8 cellular contexts compared by ENCODE assay signal in the genomic region with DNA sequence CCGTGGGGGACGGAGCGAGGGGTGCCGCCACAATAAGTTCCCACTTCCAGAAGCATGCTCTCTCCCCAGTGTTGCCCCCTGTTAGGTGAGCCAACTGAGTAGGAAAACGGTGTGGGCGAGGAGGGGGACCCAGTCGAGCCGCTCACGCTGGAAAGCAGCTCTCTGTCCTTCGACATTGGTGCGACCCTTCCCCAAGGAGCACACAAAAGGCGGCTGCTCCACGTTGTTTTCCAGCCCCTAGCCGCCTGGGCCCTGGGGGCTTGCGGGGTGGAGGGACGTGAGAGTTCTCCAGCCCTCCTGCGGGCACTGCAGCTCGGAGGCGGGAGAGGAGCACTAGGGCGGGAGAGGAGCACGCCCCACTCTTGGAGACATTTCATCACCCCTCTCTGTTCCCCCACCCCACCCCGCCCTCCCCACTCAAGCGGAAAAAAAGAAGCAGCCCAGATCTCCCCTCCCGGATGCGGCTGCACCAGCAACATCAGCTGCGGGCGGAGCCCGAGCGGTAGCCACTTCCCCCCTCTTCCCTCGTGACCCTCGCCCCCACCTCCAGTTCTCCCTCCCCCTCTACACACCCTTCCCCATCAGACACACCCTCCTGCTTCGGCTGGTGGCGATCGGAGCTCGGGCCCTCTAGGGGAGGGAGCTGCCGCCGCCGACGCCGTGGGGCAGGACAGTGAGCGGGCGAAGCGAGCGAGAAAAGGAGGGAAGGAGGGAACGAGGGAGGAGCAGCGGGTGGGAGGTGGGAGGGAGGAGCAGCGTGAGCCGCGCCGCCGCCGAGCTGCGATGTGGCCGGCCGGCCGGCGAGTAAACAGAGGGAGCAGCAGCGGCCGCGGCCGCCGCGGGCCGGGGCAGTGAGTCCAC. TPM values are rescaled to one million over a fixed set of nuclear protein-coding genes. Genes with fewer than 3 reads are reported as not detected.
DNase-seq lines count a peak whose midpoint lies in the region; ATAC-seq and TF ChIP-seq lines count a peak whose summit lies in the region.

A gene (plus strand): TSS at position 755 of the 861 bp plus-strand sequence. CDS start 157 bp downstream, outside the sequence.

- H3K4me3 ChIP-seq in mucosa of rectum (ENCODE audit: low read length in 2 of 2), result peak within 1 kb of the TSS; percentile 60 to 77

- peaks cover 35% of the 10 kb centered on the region for H3K4me1 Mint-ChIP-seq in CD4-positive, alpha-beta T cell (ENCODE audit: low read depth)

- peaks cover 32% of the 10 kb centered on the region for H3K36me3 Mint-ChIP-seq in CD4-positive, alpha-beta T cell (ENCODE audit: low read depth)

- peak; percentile 51 to 81 (median 75) for DNase-seq in CD4-positive, alpha-beta T cell
- DNase-seq in OCI-M1 (lab: John Stamatoyannopoulos, UW), result peak; percentile 92
- DNase-seq in activated T-cell treated with anti-CD3 and anti-CD28 coated beads for 24 hours (ENCODE audit: low read depth), result peak; percentile 68
- peak; percentile 87 for DNase-seq in erythroblast (lab: John Stamatoyannopoulos, UW)
- peak; percentile 74 for DNase-seq in stimulated activated CD8-positive, alpha-beta memory T cell treated with anti-CD3 and anti-CD28 coated beads, Interleukin-4, amount 100 ng/mL, for 24 hours (ENCODE audit: low read depth)

- peak; percentile 35 for TF ChIP-seq POLR2A in erythroblast (IDR thresholded peaks at IDR 0.05; ENCODE audit: low read length)

- peaks cover 0 to 3% of the 10 kb centered on the region in 2 donors for H3K4me1 ChIP-seq in mucosa of rectum (ENCODE audit: control insufficient read depth in 2 of 2, insufficient read depth in 2 of 2, low read length in 2 of 2)

- peak within 1 kb of the TSS; percentile 47 to 60 for H3K9ac ChIP-seq in mucosa of rectum (ENCODE audit: low read depth in 1 of 2, low read length in 2 of 2)

- no peaks in the 10 kb centered on the region for H3K36me3 ChIP-seq in mucosa of rectum (ENCODE audit: control insufficient read depth in 2 of 2, insufficient read depth in 2 of 2, low read length in 2 of 2)

- H3K9me3 Mint-ChIP-seq in CD4-positive, alpha-beta T cell, result no peaks in the 10 kb centered on the region

- peak; percentile 69 for ATAC-seq in CD4-positive, alpha-beta T cell (ENCODE audit: poor library complexity)
- ATAC-seq in GM19397 (IDR thresholded peaks at IDR 0.05; ENCODE audit: unreplicated experiment) (peak; percentile 78), HG03565 (IDR thresholded peaks at IDR 0.05; ENCODE audit: unreplicated experiment) (peak; percentile 45)

- intact Hi-C loops in CD4-positive, alpha-beta T cell (cut with DNase I, micrococcal nuclease), result loop anchor here in 1 of 2 experiments (5.0 kb wide), 1 partner anchor 37 kb away; no protein-coding TSS in a partner anchor

- H3K27ac Mint-ChIP-seq in CD4-positive, alpha-beta T cell, result peak within 1 kb of the TSS; percentile 99

- no peak for TF ChIP-seq CTCF in CD4-positive, alpha-beta T cell (IDR thresholded peaks at IDR 0.05)

- no peaks in the 10 kb centered on the region for H3K27me3 ChIP-seq in CD4-positive, alpha-beta T cell (ENCODE audit: control insufficient read depth, insufficient read depth, low read length)
- peaks cover 0 to 2% of the 10 kb centered on the region in 2 donors for H3K27me3 ChIP-seq in mucosa of rectum (ENCODE audit: control insufficient read depth in 2 of 2, insufficient read depth in 2 of 2, low read length in 2 of 2)

- CTCF ChIA-PET in CD4-positive, alpha-beta T cell (lab: Charles Lee), result interaction anchor here (0.7 to 2.1 kb wide), 5 partner anchors 23 to 106 kb away, joined by 3 to 7 read pairs (median 3); no protein-coding TSS in a partner anchor

- POLR2A ChIA-PET in CD4-positive, alpha-beta T cell (lab: Charles Lee), result interaction anchor here (0.6 to 5.6 kb wide), 15 partner anchors 9 to 1296 kb away, joined by 3 to 117 read pairs (median 4); a partner anchor contains a TSS

- H3K9me3 ChIP-seq in CD4-positive, alpha-beta T cell (ENCODE audit: control insufficient read depth, low read length), result no peaks in the 10 kb centered on the region
- H3K9me3 ChIP-seq in mucosa of rectum (ENCODE audit: control insufficient read depth in 2 of 2, low read length in 2 of 2), result no peaks in the 10 kb centered on the region

- H3K4me3 Mint-ChIP-seq in CD4-positive, alpha-beta T cell, result peak within 1 kb of the TSS; percentile 99

- H3K27me3 Mint-ChIP-seq in CD4-positive, alpha-beta T cell, result no peaks in the 10 kb centered on the region

- peak within 1 kb of the TSS; percentile 90 for H3K27ac ChIP-seq in CD4-positive, alpha-beta T cell (ENCODE audit: low read depth, low read length)
- H3K27ac ChIP-seq in mucosa of rectum (ENCODE audit: low read depth in 2 of 2, low read length in 2 of 2), result peak within 1 kb of the TSS; percentile 58 to 76

RNA-seq across cellular contexts. Expression of the gene that starts here (rescaled TPM):
- total RNA-seq in CD4-positive, alpha-beta T cell, result 10 to 100 TPM; 68.2 to 70.3 TPM

Comparison
In these comparisons a context has a peak if more than half of its experiments do, and no peak if none do; other contexts are left out.
1. Peak in every context shown above with its lines: DNase-seq, ATAC-seq, H3K4me3 ChIP-seq and H3K27ac ChIP-seq.